In the genomic region with DNA sequence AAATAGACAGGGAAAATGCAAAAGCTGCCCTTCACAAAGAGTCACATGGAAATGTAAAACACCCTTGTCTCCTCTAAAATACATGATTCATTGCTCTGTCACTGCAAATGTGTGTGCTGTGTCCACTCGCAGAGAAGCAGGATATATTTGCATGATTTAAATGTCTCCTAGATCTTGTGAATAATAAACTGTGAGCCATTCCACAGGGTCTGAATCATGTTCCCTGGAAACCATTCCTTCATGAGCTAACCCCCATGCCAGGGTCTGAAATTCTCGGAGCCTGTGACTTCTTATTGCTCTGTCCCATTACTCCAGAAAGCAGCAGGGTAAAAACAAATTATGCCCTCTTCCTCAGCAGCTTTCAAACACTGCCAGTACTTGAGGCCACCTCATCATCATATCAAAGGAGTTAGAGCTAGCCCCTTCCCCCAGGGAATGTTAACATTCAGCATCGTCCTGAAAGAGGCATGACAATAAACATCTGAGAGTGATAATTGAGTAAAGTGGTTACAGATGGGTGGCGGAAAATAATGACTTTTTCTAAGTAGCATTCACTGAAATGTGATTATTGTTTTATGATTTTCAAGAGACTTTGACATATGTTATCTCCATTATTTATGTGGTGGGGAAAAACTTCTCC, we compare ENCODE assay signal across 10 cellular contexts. TPM values are rescaled to one million over a fixed set of nuclear protein-coding genes. Genes with fewer than 3 reads are reported as not detected.
DNase-seq lines count a peak whose midpoint lies in the region; ATAC-seq and TF ChIP-seq lines count a peak whose summit lies in the region.
"Had no signal": no experiment of that assay in that cellular context is flagged by ENCODE, and none has a peak within 500 bp of the region (broad histone marks: within the 10 kb centered on the region; RNA-seq: fewer than 3 reads in every experiment).

No MANE protein-coding gene starts in this region.

- no peak for ATAC-seq in stimulated activated naive B cell treated with anti-CD40 and anti-IgM and Interleukin-4, amounts not matched to agents 10 μg/mL and 1 μg/mL and 100 μg/mL, for 72 hours (replicated peaks)
- no peak for ATAC-seq in HG03457 (IDR thresholded peaks at IDR 0.05; ENCODE audit: unreplicated experiment)

- no peaks in the 10 kb centered on the region for H3K4me1 Mint-ChIP-seq in stimulated activated naive B cell treated with anti-CD40 and anti-IgM and Interleukin-4, amounts not matched to agents 10 μg/mL and 1 μg/mL and 100 μg/mL, for 72 hours
- H3K4me1 Mint-ChIP-seq: CD8-positive, alpha-beta memory T cell had no signal

- H3K9me3 ChIP-seq in AG04450 (ENCODE audit: control insufficient read depth, insufficient read depth, low read length) (0 out of 2 replicates have a peak, but pooled peaks cover 3% of the 10 kb centered on the region), MG63 (no peaks in the 10 kb centered on the region), iPS-18c (ENCODE audit: control insufficient read depth, insufficient read depth, low read length) (no peaks in the 10 kb centered on the region)

- no peaks in the 10 kb centered on the region for H3K36me3 Mint-ChIP-seq in stimulated activated naive B cell treated with anti-CD40 and anti-IgM and Interleukin-4, amounts not matched to agents 10 μg/mL and 1 μg/mL and 100 μg/mL, for 72 hours
- H3K36me3 Mint-ChIP-seq: CD8-positive, alpha-beta memory T cell had no signal

- POLR2A ChIA-PET in AG04450 (lab: Yijun Ruan, JAX) = no interaction called here

- peaks cover 0 to 4% of the 10 kb centered on the region in 2 donors for H3K9me3 Mint-ChIP-seq in stimulated activated naive B cell treated with anti-CD40 and anti-IgM and Interleukin-4, amounts not matched to agents 10 μg/mL and 1 μg/mL and 100 μg/mL, for 72 hours

- no peak overlapping the region for H3K27ac ChIP-seq in AG04450 (ENCODE audit: low read depth, low read length)

- peaks cover 3% of the 10 kb centered on the region for H3K27me3 ChIP-seq in AG04450 (ENCODE audit: control insufficient read depth, insufficient read depth, low read length)
- H3K27me3 ChIP-seq in MG63 = no peaks in the 10 kb centered on the region

- DNase-seq in AG04450 (ENCODE audit: low read depth, low spot score) = peak; percentile 43
- peak; percentile 68 for DNase-seq in MG63
- DNase-seq in T1000 (lab: John Stamatoyannopoulos, UW) = peak; percentile 27
- DNase-seq in stimulated activated naive B cell treated with anti-CD40 and anti-IgM and Interleukin-4, amounts not matched to agents 10 μg/mL and 1 μg/mL and 100 μg/mL, for 72 hours = no peak
- DNase-seq in epidermal melanocyte (ENCODE audit: insufficient read length, low spot score) = no peak
- no peak for DNase-seq in DMS 273 (lab: John Stamatoyannopoulos, UW; ENCODE audit: unreplicated experiment)
- DNase-seq: CD8-positive, alpha-beta memory T cell; NCI-H82 had no signal

- no peak for TF ChIP-seq CTCF in AG04450 (IDR thresholded peaks at IDR 0.05; ENCODE audit: low read depth, low read length)

- H3K4me3 ChIP-seq in AG04450 (ENCODE audit: low read depth, low read length) = no peak overlapping the region
- H3K4me3 ChIP-seq in MG63 = no peak overlapping the region
- peak overlapping the region; percentile 24; the same call in 1 of the 2 replicates for H3K4me3 ChIP-seq in iPS-18c (ENCODE audit: insufficient read depth, low read depth, low read length)

- H3K27me3 Mint-ChIP-seq in stimulated activated naive B cell treated with anti-CD40 and anti-IgM and Interleukin-4, amounts not matched to agents 10 μg/mL and 1 μg/mL and 100 μg/mL, for 72 hours = peaks cover 29 to 49% of the 10 kb centered on the region in 2 donors

- CTCF ChIA-PET in AG04450 (lab: Charles Lee) = interaction anchor here (0.8 to 1.3 kb wide), 4 partner anchors 10 to 634 kb away, joined by 3 to 6 read pairs (median 4); no protein-coding TSS in a partner anchor

- H3K27ac Mint-ChIP-seq in stimulated activated naive B cell treated with anti-CD40 and anti-IgM and Interleukin-4, amounts not matched to agents 10 μg/mL and 1 μg/mL and 100 μg/mL, for 72 hours = no peak overlapping the region

- no peak overlapping the region for H3K4me3 Mint-ChIP-seq in stimulated activated naive B cell treated with anti-CD40 and anti-IgM and Interleukin-4, amounts not matched to agents 10 μg/mL and 1 μg/mL and 100 μg/mL, for 72 hours
- H3K4me3 Mint-ChIP-seq: CD8-positive, alpha-beta memory T cell had no signal

- H3K36me3 ChIP-seq in MG63 = no peaks in the 10 kb centered on the region

RNA-seq across cellular contexts. Expression of gene CNGA3, which starts 11.7 kb away (rescaled TPM):
- not detected in 2 replicates for polyA plus RNA-seq in AG04450 (2011; rRNA removed)
- polyA minus RNA-seq in AG04450 (2011; rRNA and poly(A)+ RNA removed) = not detected in 2 replicates
- total RNA-seq in MG63 (2014; rRNA removed; shearing (Covaris generic); ENCODE audit: low replicate concordance) = not detected in 2 replicates
- total RNA-seq: CD8-positive, alpha-beta memory T cell had no signal
- polyA plus RNA-seq: CD8-positive, alpha-beta memory T cell had no signal

Comparison
In these comparisons a context has a peak if more than half of its experiments do, and no peak if none do; other contexts are left out.
1. DNase-seq: peak in AG04450 (single experiment), MG63 (single experiment) and T1000 (single experiment); none in stimulated activated naive B cell treated with anti-CD40 and anti-IgM and Interleukin-4, amounts not matched to agents 10 μg/mL and 1 μg/mL and 100 μg/mL, for 72 hours (single experiment), epidermal melanocyte (single experiment) and DMS 273 (single experiment).